28 cellular contexts compared by ENCODE assay signal in the genomic region with DNA sequence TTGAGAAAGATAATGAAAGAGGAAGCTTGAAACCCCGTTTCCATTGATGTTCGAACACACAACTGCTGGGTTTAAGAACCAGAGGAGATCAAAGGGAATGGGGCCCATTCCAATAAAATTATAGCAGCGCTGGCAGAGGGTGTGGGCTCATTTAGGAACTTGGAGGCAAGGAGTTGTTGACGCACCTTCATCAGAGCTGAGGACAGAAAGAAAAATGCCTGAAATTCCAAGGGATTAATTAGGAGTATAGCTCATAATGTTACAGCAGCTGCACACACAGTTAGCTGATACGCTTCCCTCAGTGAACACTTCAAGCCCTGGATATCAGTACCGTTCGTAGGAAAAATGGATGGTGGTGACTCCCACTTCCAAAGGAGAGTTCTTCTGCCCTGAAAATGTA.
A peak's percentile ranks its signal among the peaks of the same experiment; 100 is the strongest.
DNase-seq lines count a peak whose midpoint lies in the region; ATAC-seq, FAIRE-seq and TF ChIP-seq lines count a peak whose summit lies in the region.
"Had no signal": no experiment of that assay in that cellular context is flagged by ENCODE, and none has a peak within 500 bp of the region (broad histone marks: within the 10 kb centered on the region; RNA-seq: fewer than 3 reads in every experiment).

No MANE protein-coding gene starts in this region.

- H4K20me1 ChIP-seq in BLaER1 treated with 17β-estradiol and CSF1 and Interleukin-3, amounts not matched to agents 10 nM and 100 nM = no peaks in the 10 kb centered on the region

- H3K4me3 ChIP-seq in BLaER1 treated with 17β-estradiol and CSF1 and Interleukin-3, amounts not matched to agents 10 nM and 100 nM = no peak overlapping the region
- H3K4me3 ChIP-seq: coronary artery, gastroesophageal sphincter, lower lobe of right lung, psoas muscle, spleen had no signal

- peak; percentile 87 for DNase-seq in LoVo (ENCODE audit: low spot score)
- peak; percentile 75 for DNase-seq in astrocyte of the hippocampus (ENCODE audit: low read depth, low spot score)
- DNase-seq in omental fat pad (ENCODE audit: low spot score) = no peak
- no peak for DNase-seq in NCI-H1694 (lab: John Stamatoyannopoulos, UW)
- DNase-seq in GM12892 (ENCODE audit: insufficient read length) = no peak
- DNase-seq in ACHN = no peak
- DNase-seq in activated naive CD4-positive, alpha-beta T cell treated with anti-CD3 and anti-CD28 coated beads, Interleukin-2, amount 10 ng/mL, durations not matched to agents 7 days and 5 days = no peak
- DNase-seq: activated B cell treated with CpG ODN at 0.5 μM for 24 hours; activated CD8-positive, alpha-beta memory T cell treated with anti-CD3 and anti-CD28 coated beads, Interleukin-2, amount 50 U/mL, for 4 hours; C1 segment of cervical spinal cord; EL; endodermal cell; lower lobe of right lung; NCI-H1417 treated with DMSO at 0.1 percent for 48 hours; NCI-H446; psoas muscle; Right ventricle myocardium superior; spleen; stimulated activated CD4-positive, alpha-beta T cell treated with anti-CD3 and anti-CD28 coated beads, Interleukin-4, amount 100 ng/mL, for 1 hour; T1000 had no signal

- H3K4me3 Mint-ChIP-seq in activated naive CD4-positive, alpha-beta T cell treated with anti-CD3 and anti-CD28 coated beads, Interleukin-2, amount 10 ng/mL, durations not matched to agents 7 days and 5 days = no peak overlapping the region
- H3K4me3 Mint-ChIP-seq: activated B cell treated with CpG ODN at 0.5 μM for 24 hours; endodermal cell; stimulated activated memory B cell treated with anti-CD40 and anti-IgM and Interleukin-4, amounts not matched to agents 10 μg/mL and 1 μg/mL and 100 μg/mL, for 72 hours had no signal

- no peaks in the 10 kb centered on the region for H3K36me3 ChIP-seq in BLaER1 treated with 17β-estradiol and CSF1 and Interleukin-3, amounts not matched to agents 10 nM and 100 nM
- H3K36me3 ChIP-seq: gastroesophageal sphincter, lower lobe of right lung, neutrophil, spleen had no signal

- H3K9me3 ChIP-seq in BLaER1 treated with 17β-estradiol and CSF1 and Interleukin-3, amounts not matched to agents 10 nM and 100 nM (replicated peaks in 1 of 11) = peaks cover 13 to 25% (median 22%) of the 10 kb centered on the region in 11 experiments; a peak in 21 of 22 replicates
- H3K9me3 ChIP-seq: lower lobe of right lung, neutrophil had no signal

- no peaks in the 10 kb centered on the region for H3K36me3 Mint-ChIP-seq in activated naive CD4-positive, alpha-beta T cell treated with anti-CD3 and anti-CD28 coated beads, Interleukin-2, amount 10 ng/mL, durations not matched to agents 7 days and 5 days
- H3K36me3 Mint-ChIP-seq: IgD-negative memory B cell; stimulated activated memory B cell treated with anti-CD40 and anti-IgM and Interleukin-4, amounts not matched to agents 10 μg/mL and 1 μg/mL and 100 μg/mL, for 72 hours had no signal

- no peak for FAIRE-seq in GM12892 (lab: Jason Lieb, UNC)
- FAIRE-seq: bronchial epithelial cell, islet of Langerhans had no signal

- H3K4me2 ChIP-seq in BLaER1 treated with 17β-estradiol and CSF1 and Interleukin-3, amounts not matched to agents 10 nM and 100 nM = peak overlapping the region; percentile 31 to 73 (median 59)

- CTCF ChIA-PET in activated naive CD4-positive, alpha-beta T cell treated with anti-CD3 and anti-CD28 coated beads, Interleukin-2, amount 10 ng/mL, durations not matched to agents 7 days and 5 days (lab: Charles Lee) = no interaction called here

- peak; percentile 65 for ATAC-seq in omental fat pad (ENCODE audit: low FRiP score)
- ATAC-seq: gastroesophageal sphincter; lower lobe of right lung; stimulated activated memory B cell treated with anti-CD40 and anti-IgM and Interleukin-4, amounts not matched to agents 10 μg/mL and 1 μg/mL and 100 μg/mL, for 72 hours had no signal

- H3K27me3 ChIP-seq in BLaER1 treated with 17β-estradiol and CSF1 and Interleukin-3, amounts not matched to agents 10 nM and 100 nM = peaks cover 4 to 18% (median 14%) of the 10 kb centered on the region in 11 experiments; a peak in 21 of 22 replicates

- H3K27me3 Mint-ChIP-seq in activated naive CD4-positive, alpha-beta T cell treated with anti-CD3 and anti-CD28 coated beads, Interleukin-2, amount 10 ng/mL, durations not matched to agents 7 days and 5 days = peaks cover 31% of the 10 kb centered on the region

- H3K9ac ChIP-seq in BLaER1 treated with 17β-estradiol and CSF1 and Interleukin-3, amounts not matched to agents 10 nM and 100 nM = no peak overlapping the region

- H3K27ac ChIP-seq in BLaER1 treated with 17β-estradiol and CSF1 and Interleukin-3, amounts not matched to agents 10 nM and 100 nM = no peak overlapping the region
- H3K27ac ChIP-seq: coronary artery, gastroesophageal sphincter, lower lobe of right lung, neutrophil, psoas muscle had no signal

- peaks cover 11 to 18% (median 15%) of the 10 kb centered on the region in 10 experiments; a peak in 19 of 20 replicates for H3K4me1 ChIP-seq in BLaER1 treated with 17β-estradiol and CSF1 and Interleukin-3, amounts not matched to agents 10 nM and 100 nM
- H3K4me1 ChIP-seq: lower lobe of right lung, psoas muscle, spleen had no signal

- peaks cover 20% of the 10 kb centered on the region for H3K9me3 Mint-ChIP-seq in activated naive CD4-positive, alpha-beta T cell treated with anti-CD3 and anti-CD28 coated beads, Interleukin-2, amount 10 ng/mL, durations not matched to agents 7 days and 5 days

- peaks cover 17% of the 10 kb centered on the region for H3K4me1 Mint-ChIP-seq in activated naive CD4-positive, alpha-beta T cell treated with anti-CD3 and anti-CD28 coated beads, Interleukin-2, amount 10 ng/mL, durations not matched to agents 7 days and 5 days
- H3K4me1 Mint-ChIP-seq: activated B cell treated with CpG ODN at 0.5 μM for 24 hours; IgD-negative memory B cell; stimulated activated memory B cell treated with anti-CD40 and anti-IgM and Interleukin-4, amounts not matched to agents 10 μg/mL and 1 μg/mL and 100 μg/mL, for 72 hours had no signal

- in situ Hi-C loops in ACHN (cut with HindIII; ENCODE audit: low pct_ligation_motif_present, low pct_unique_long_range_greater_than_20kb, low sequenced_read_pairs) = no loop called here

- TF ChIP-seq CTCF in omental fat pad (IDR thresholded peaks at IDR 0.05) = no peak

- no peak for TF ChIP-seq POLR2A in GM12892 (IDR thresholded peaks at IDR 0.05; ENCODE audit: low read depth, low read length)

- no peak overlapping the region for H3K27ac Mint-ChIP-seq in activated naive CD4-positive, alpha-beta T cell treated with anti-CD3 and anti-CD28 coated beads, Interleukin-2, amount 10 ng/mL, durations not matched to agents 7 days and 5 days
- H3K27ac Mint-ChIP-seq: activated B cell treated with CpG ODN at 0.5 μM for 24 hours; endodermal cell; stimulated activated memory B cell treated with anti-CD40 and anti-IgM and Interleukin-4, amounts not matched to agents 10 μg/mL and 1 μg/mL and 100 μg/mL, for 72 hours had no signal

Comparison
In these comparisons a context has a peak if more than half of its experiments do, and no peak if none do; other contexts are left out.
1. DNase-seq: peak in LoVo (single experiment) and astrocyte of the hippocampus (single experiment); none in omental fat pad (single experiment), NCI-H1694 (single experiment), GM12892 (single experiment), ACHN (single experiment) and activated naive CD4-positive, alpha-beta T cell treated with anti-CD3 and anti-CD28 coated beads, Interleukin-2, amount 10 ng/mL, durations not matched to agents 7 days and 5 days (single experiment).